ENCODE assay signal across 15 cellular contexts in genomic region chr7:48173313-48173712, GRCh38. TPM values are rescaled to one million over a fixed set of nuclear protein-coding genes. Genes with fewer than 3 reads are reported as not detected.
DNase-seq lines count a peak whose midpoint lies in the region; ATAC-seq and TF ChIP-seq lines count a peak whose summit lies in the region.
"Had no signal": no experiment of that assay in that cellular context is flagged by ENCODE, and none has a peak within 500 bp of the region (broad histone marks: within the 10 kb centered on the region; RNA-seq: fewer than 3 reads in every experiment).

No MANE protein-coding gene starts in this region.

- H3K9me3 Mint-ChIP-seq in type B pancreatic cell (no peaks in the 10 kb centered on the region), endothelial cell (ENCODE audit: unreplicated experiment) (no peaks in the 10 kb centered on the region)

- H3K36me3 Mint-ChIP-seq in type B pancreatic cell (no peaks in the 10 kb centered on the region), endothelial cell (ENCODE audit: low read depth, unreplicated experiment) (no peaks in the 10 kb centered on the region)
- H3K36me3 Mint-ChIP-seq: CD14-positive monocyte; CD4-positive, alpha-beta memory T cell; IgD-negative memory B cell had no signal

- intact Hi-C loops in left cardiac atrium (cut with DNase I): no loop called here

- H3K27ac ChIP-seq in VCaP: peak overlapping the region; percentile 70
- H3K27ac ChIP-seq in epithelial cell of prostate: peak overlapping the region; percentile 6
- H3K27ac ChIP-seq: 22Rv1, A549, BLaER1 had no signal

- DNase-seq in DMS53 (lab: John Stamatoyannopoulos, UW): peak; percentile 28
- DNase-seq in DMS53 treated with DMSO at 0.1 percent for 48 hours (lab: John Stamatoyannopoulos, UW; ENCODE audit: unreplicated experiment): no peak
- DNase-seq in epithelial cell of prostate (ENCODE audit: low read depth, low spot score): no peak
- no peak for DNase-seq in type B pancreatic cell (ENCODE audit: extremely low spot score, unreplicated experiment)
- no peak for DNase-seq in kidney glomerular epithelial cell (lab: John Stamatoyannopoulos, UW)
- DNase-seq in left cardiac atrium: no peak
- no peak for DNase-seq in endothelial cell (ENCODE audit: low spot score)
- DNase-seq: CD4-positive, alpha-beta memory T cell had no signal

- no peak overlapping the region for H3K27ac Mint-ChIP-seq in type B pancreatic cell
- H3K27ac Mint-ChIP-seq in endothelial cell (ENCODE audit: unreplicated experiment): no peak overlapping the region
- H3K27ac Mint-ChIP-seq: CD14-positive monocyte; CD4-positive, alpha-beta memory T cell; IgD-negative memory B cell had no signal

- H3K4me3 Mint-ChIP-seq in type B pancreatic cell (no peak overlapping the region), endothelial cell (ENCODE audit: unreplicated experiment) (no peak overlapping the region)
- H3K4me3 Mint-ChIP-seq: CD14-positive monocyte; CD4-positive, alpha-beta memory T cell; IgD-negative memory B cell had no signal

- H3K4me1 Mint-ChIP-seq in type B pancreatic cell (ENCODE audit: unreplicated experiment) (no peaks in the 10 kb centered on the region), endothelial cell (ENCODE audit: unreplicated experiment) (peaks cover 5% of the 10 kb centered on the region)
- H3K4me1 Mint-ChIP-seq: CD4-positive, alpha-beta memory T cell; IgD-negative memory B cell had no signal

- TF ChIP-seq CTCF in VCaP (conservative IDR thresholded peaks at IDR 0.05) (no peak), type B pancreatic cell (conservative IDR thresholded peaks at IDR 0.05) (no peak), endothelial cell (IDR thresholded peaks at IDR 0.05; ENCODE audit: unreplicated experiment) (no peak)

- H3K27me3 Mint-ChIP-seq in type B pancreatic cell (no peaks in the 10 kb centered on the region), endothelial cell (ENCODE audit: unreplicated experiment) (no peaks in the 10 kb centered on the region)

- no peak for ATAC-seq in left cardiac atrium
- ATAC-seq: A549, HepG2 had no signal

RNA-seq across cellular contexts. Expression of gene ABCA13, which starts 2.1 kb away (rescaled TPM):
- total RNA-seq in type B pancreatic cell (ENCODE audit: low replicate concordance) (0.60 and 2.2 TPM in 2 replicates), left cardiac atrium (under 1 TPM in 1 of 2 donors, not detected in 1; 0.05 TPM), endothelial cell (ENCODE audit: unreplicated experiment) (0.44 TPM)
- total RNA-seq: CD4-positive, alpha-beta memory T cell; HepG2 had no signal
